In the genomic region with DNA sequence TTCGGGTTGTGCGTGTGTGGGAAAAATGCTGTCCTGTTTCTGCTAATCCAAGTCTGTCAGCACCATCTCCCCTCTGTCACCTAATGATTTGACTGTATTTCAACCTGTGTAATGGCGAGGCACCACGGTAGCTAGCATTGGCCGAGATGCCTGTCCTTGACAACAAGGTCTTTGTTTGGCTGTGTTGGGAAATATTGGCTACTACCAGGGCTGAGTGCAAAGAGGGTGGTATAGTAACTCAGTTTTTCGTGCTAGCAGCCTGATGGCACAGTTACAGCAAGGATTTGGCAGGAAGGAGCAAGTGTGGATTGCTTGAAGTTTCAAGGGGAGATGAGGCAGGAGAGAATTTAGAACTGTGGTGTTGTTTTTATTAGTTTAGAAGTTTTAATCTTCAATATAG, we compare ENCODE assay signal across 16 cellular contexts.
A peak's percentile ranks its signal among the peaks of the same experiment; 100 is the strongest.
DNase-seq lines count a peak whose midpoint lies in the region; ATAC-seq and TF ChIP-seq lines count a peak whose summit lies in the region.
"Had no signal": no experiment of that assay in that cellular context is flagged by ENCODE, and none has a peak within 500 bp of the region (broad histone marks: within the 10 kb centered on the region; RNA-seq: fewer than 3 reads in every experiment).

No MANE protein-coding gene starts in this region.

- no peak overlapping the region for H2AFZ ChIP-seq in osteoblast (ENCODE audit: low read length)

- no peak overlapping the region for H3K4me2 ChIP-seq in osteoblast (ENCODE audit: insufficient read depth, low read length)
- H3K4me2 ChIP-seq: SK-N-SH had no signal

- H3K27me3 ChIP-seq in osteoblast (ENCODE audit: insufficient read depth, low read length) = no peaks in the 10 kb centered on the region

- H3K79me2 ChIP-seq in osteoblast (ENCODE audit: insufficient read depth, low read length) = peaks cover 74% of the 10 kb centered on the region

- peak; percentile 81 for DNase-seq in AG10803 (ENCODE audit: low read depth)
- peak; percentile 14 for DNase-seq in RPMI7951 (ENCODE audit: low read depth)
- peak; percentile 63 for DNase-seq in fibroblast of gingiva (ENCODE audit: low read depth)
- no peak for DNase-seq in osteoblast (ENCODE audit: insufficient read length, low spot score, missing footprints)
- no peak for DNase-seq in NCI-H82 (lab: John Stamatoyannopoulos, UW)
- no peak for DNase-seq in activated naive CD4-positive, alpha-beta T cell treated with Interleukin-2 at 50 U/mL for 16 hours
- DNase-seq in RKO (ENCODE audit: low spot score) = no peak
- DNase-seq: activated CD4-positive, alpha-beta memory T cell treated with anti-CD3 and anti-CD28 coated beads for 36 hours; CD8-positive, alpha-beta memory T cell; EL; immature natural killer cell; KG1; NCI-H1105 treated with DMSO at 0.1 percent for 48 hours; SK-N-SH had no signal

- H3K9me3 ChIP-seq in osteoblast (ENCODE audit: low read depth, low read length) = no peaks in the 10 kb centered on the region

- H3K4me1 ChIP-seq in osteoblast (ENCODE audit: insufficient read depth, low read length) = peaks cover 48% of the 10 kb centered on the region

- peak overlapping the region; percentile 29 for H3K27ac ChIP-seq in osteoblast (ENCODE audit: low read depth, low read length)

- TF ChIP-seq CTCF in AG10803 (conservative IDR thresholded peaks at IDR 0.05; ENCODE audit: low read length) = no peak
- no peak for TF ChIP-seq CTCF in osteoblast (IDR thresholded peaks at IDR 0.05; ENCODE audit: extremely low read depth, low read depth, low read length)

- H3K36me3 ChIP-seq in osteoblast (ENCODE audit: insufficient read depth, low read length) = peaks cover 4% of the 10 kb centered on the region

- H4K20me1 ChIP-seq in osteoblast (ENCODE audit: insufficient read depth, low read length) = no peaks in the 10 kb centered on the region

- no peak overlapping the region for H3K4me3 ChIP-seq in AG10803 (ENCODE audit: low read length)
- H3K4me3 ChIP-seq in osteoblast (ENCODE audit: insufficient read depth, low read length) = no peak overlapping the region
- H3K4me3 ChIP-seq: GM12878 had no signal

- no peak for ATAC-seq in GM18868 (IDR thresholded peaks at IDR 0.05; ENCODE audit: unreplicated experiment)
- ATAC-seq: GM12878 had no signal

Comparison
In these comparisons a context has a peak if more than half of its experiments do, and no peak if none do; other contexts are left out.
1. DNase-seq: peak in AG10803 (single experiment), RPMI7951 (single experiment) and fibroblast of gingiva (single experiment); none in osteoblast (single experiment), NCI-H82 (single experiment), activated naive CD4-positive, alpha-beta T cell treated with Interleukin-2 at 50 U/mL for 16 hours (single experiment) and RKO (single experiment).